1 cellular context compared by ENCODE assay signal in the genomic region with DNA sequence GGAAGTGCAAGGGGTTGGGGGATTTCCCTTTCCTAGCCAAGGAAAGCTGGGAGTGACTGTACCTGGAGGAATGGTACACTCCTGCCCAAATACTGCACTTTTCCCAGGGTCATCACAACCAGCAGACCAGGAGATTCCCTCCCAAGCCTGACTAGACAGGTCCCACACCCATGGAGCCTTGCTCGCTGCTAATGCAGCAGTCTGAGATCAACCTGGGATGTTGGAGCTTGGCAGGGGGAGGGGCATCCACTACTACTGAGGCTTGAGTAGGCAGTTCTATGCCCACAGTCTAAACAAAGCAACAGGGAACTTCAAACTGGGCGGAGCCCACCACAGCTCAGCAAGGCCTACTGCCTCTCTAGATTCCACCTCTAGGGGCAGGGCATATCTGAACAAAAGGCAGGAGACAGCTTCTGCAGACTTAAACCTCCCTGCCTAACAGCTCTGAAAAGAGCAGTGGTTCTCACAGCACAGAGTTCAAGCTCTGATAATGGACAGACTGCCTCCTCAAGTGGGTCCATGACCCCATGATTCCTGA.
TF ChIP-seq lines count a peak whose summit lies in the region.

No MANE protein-coding gene starts in this region.

TF ChIP-seq in GM23338, 12 proteins besides CTCF, POLR2A, EP300 and RAD21:
- TF ChIP-seq EZH2phosphoT487 (IDR thresholded peaks at IDR 0.05; ENCODE audit: unreplicated experiment) (no peak), ZNF462 (CRISPR knock-in tag; IDR thresholded peaks at IDR 0.05) (no peak), STAT1 (IDR thresholded peaks at IDR 0.05; ENCODE audit: unreplicated experiment) (no peak), ZNF331 (CRISPR knock-in tag; IDR thresholded peaks at IDR 0.05; ENCODE audit: low read depth) (no peak), CREB1 (CRISPR knock-in tag; IDR thresholded peaks at IDR 0.05; ENCODE audit: low read depth) (no peak), EZH2 (IDR thresholded peaks at IDR 0.05; ENCODE audit: low read depth, unreplicated experiment) (no peak), NANOG (IDR thresholded peaks at IDR 0.05; ENCODE audit: borderline replicate concordance) (no peak), REST (IDR thresholded peaks at IDR 0.05; ENCODE audit: unreplicated experiment) (no peak), POLR2AphosphoS5 (IDR thresholded peaks at IDR 0.05; ENCODE audit: low read depth) (no peak), JUNB (IDR thresholded peaks at IDR 0.05; ENCODE audit: unreplicated experiment) (no peak), ETS1 (IDR thresholded peaks at IDR 0.05) (no peak), ZNF114 (CRISPR knock-in tag; IDR thresholded peaks at IDR 0.05) (no peak)
